ENCODE assay signal across 11 cellular contexts in the genomic region with DNA sequence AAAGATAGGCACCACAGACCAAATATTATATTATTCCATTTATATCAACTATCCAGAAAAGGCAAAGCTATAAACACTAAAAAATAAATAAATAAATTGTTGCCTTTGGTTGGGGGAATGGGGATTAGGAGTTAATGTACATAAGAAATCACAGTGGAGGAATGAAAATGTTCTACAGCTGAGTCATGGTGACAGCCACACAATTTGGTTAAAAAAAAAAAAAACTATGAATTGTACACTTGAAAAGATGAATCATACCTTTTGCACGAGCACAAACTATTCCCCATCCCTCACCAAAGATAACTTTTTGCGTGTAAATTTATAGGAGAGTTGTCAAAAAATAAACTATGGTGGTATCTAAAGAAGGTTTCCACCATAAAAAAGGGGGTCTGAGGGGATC.
DNase-seq lines count a peak whose midpoint lies in the region; ATAC-seq and TF ChIP-seq lines count a peak whose summit lies in the region.
"Had no signal": no experiment of that assay in that cellular context is flagged by ENCODE, and none has a peak within 500 bp of the region (broad histone marks: within the 10 kb centered on the region; RNA-seq: fewer than 3 reads in every experiment).

No MANE protein-coding gene starts in this region.

- H3K36me3 ChIP-seq in SJSA1 = no peaks in the 10 kb centered on the region
- H3K36me3 ChIP-seq in thoracic aorta = no peaks in the 10 kb centered on the region

- no peak overlapping the region for H3K4me3 ChIP-seq in SJSA1
- no peak overlapping the region for H3K4me3 ChIP-seq in fibroblast of mammary gland (ENCODE audit: control insufficient read depth, low read depth, low read length)
- peak overlapping the region; percentile 13 for H3K4me3 ChIP-seq in thoracic aorta

- H3K4me1 ChIP-seq in SJSA1 (replicated peaks) = peaks cover 42% of the 10 kb centered on the region
- H3K4me1 ChIP-seq in thoracic aorta (ENCODE audit: control insufficient read depth in 1 of 2, low read depth in 2 of 2) = peaks cover 38 to 50% of the 10 kb centered on the region in 2 donors

- H3K27me3 ChIP-seq in SJSA1 (replicated peaks) (no peaks in the 10 kb centered on the region), thoracic aorta (replicated peaks; ENCODE audit: insufficient read depth) (no peaks in the 10 kb centered on the region)

- H3K9me3 ChIP-seq in SJSA1 (replicated peaks) = no peaks in the 10 kb centered on the region
- H3K9me3 ChIP-seq in thoracic aorta = no peaks in the 10 kb centered on the region

- TF ChIP-seq CTCF in fibroblast of mammary gland (conservative IDR thresholded peaks at IDR 0.05; ENCODE audit: control insufficient read depth, insufficient read depth, low read depth, low read length) (no peak), thoracic aorta (IDR thresholded peaks at IDR 0.05) (no peak), GM20000 (IDR thresholded peaks at IDR 0.05; ENCODE audit: extremely low read depth, missing control alignments) (no peak)

- peak overlapping the region; percentile 75 for H3K27ac ChIP-seq in SJSA1
- H3K27ac ChIP-seq in thoracic aorta = peak overlapping the region; percentile 54 to 81

- DNase-seq in H4 (ENCODE audit: low spot score) (peak; percentile 49), SJSA1 (ENCODE audit: low read depth in 1 of 2, low spot score in 2 of 2) (peak in 1 of 2 experiments; percentile 75), fibroblast of mammary gland (ENCODE audit: low read depth) (peak; percentile 76), thoracic aorta (ENCODE audit: low spot score) (no peak), GM20000 (ENCODE audit: low spot score) (no peak), NCI-H774 (lab: John Stamatoyannopoulos, UW) (no peak)
- DNase-seq in stimulated activated naive CD4-positive, alpha-beta T cell treated with Interleukin-2 at 50 U/mL for 16 hours (lab: John Stamatoyannopoulos, UW) = no peak
- DNase-seq: activated CD4-positive, alpha-beta T cell treated with anti-CD3 and anti-CD28 coated beads for 48 hours; activated effector memory CD4-positive, alpha-beta T cell treated with anti-CD3 and anti-CD28 coated beads, Interleukin-2, amount 50 U/mL, for 16 hours; NCI-H1092; stimulated activated CD4-positive, alpha-beta T cell treated with anti-CD3 and anti-CD28 coated beads, Interleukin-2, amount 100 ng/mL, for 24 hours had no signal

- ATAC-seq in thoracic aorta (ENCODE audit: insufficient number of reproducible peaks, low FRiP score, low read depth) = no peak

Comparison
In these comparisons a context has a peak if more than half of its experiments do, and no peak if none do; other contexts are left out.
1. DNase-seq: peak in H4 (single experiment) and fibroblast of mammary gland (single experiment); none in thoracic aorta (single experiment), GM20000 (single experiment), stimulated activated naive CD4-positive, alpha-beta T cell treated with Interleukin-2 at 50 U/mL for 16 hours (single experiment) and NCI-H774 (single experiment).